Comparison of ENCODE assay signal across 9 cellular contexts in the genomic region with DNA sequence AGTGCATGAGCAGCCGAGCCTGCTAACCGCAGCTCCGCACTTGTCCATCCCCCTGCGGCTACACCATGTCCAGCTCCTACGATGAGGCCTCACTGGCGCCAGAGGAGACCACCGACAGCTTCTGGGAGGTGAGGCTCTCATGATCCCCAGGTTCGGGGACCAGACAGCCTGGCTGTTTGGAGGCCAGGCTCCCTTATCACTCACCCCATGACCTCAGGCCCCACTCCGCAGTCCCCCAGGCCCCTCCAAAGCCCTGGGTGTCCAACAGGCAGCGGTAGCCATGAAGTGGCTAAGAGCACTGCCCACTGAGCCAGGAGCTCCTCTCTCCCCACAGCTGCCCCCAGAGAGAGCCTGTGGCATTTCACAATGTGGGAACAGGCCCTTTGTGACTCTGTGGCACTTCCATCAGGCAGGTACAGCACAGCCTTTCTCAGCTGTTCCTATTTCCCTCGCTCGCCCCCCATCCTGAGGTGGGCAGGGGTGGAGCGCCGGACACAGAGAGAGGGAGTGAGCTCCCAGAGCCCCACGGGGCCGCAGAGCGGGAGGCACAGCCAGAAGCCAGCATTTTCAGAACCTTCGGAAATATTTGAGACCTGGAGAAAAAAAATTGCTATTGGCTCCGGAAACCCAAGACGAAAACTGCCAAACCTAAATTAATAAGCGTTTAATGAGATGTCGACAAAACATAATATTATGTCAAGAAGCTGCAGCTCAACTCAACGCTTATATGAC. TPM values are rescaled to one million over a fixed set of nuclear protein-coding genes. Genes with fewer than 3 reads are reported as not detected.
DNase-seq lines count a peak whose midpoint lies in the region; ATAC-seq and TF ChIP-seq lines count a peak whose summit lies in the region.
"Had no signal": no experiment of that assay in that cellular context is flagged by ENCODE, and none has a peak within 500 bp of the region (broad histone marks: within the 10 kb centered on the region; RNA-seq: fewer than 3 reads in every experiment).

No MANE protein-coding gene starts in this region.

- TF ChIP-seq CTCF in Caco-2 (IDR thresholded peaks at IDR 0.05; ENCODE audit: insufficient read depth in 1 of 2, low read depth in 1 of 2, low read length in 1 of 2, severe bottlenecking in 1 of 2, unreplicated experiment in 1 of 2) (no peak), Peyer's patch (IDR thresholded peaks at IDR 0.05) (no peak), gastroesophageal sphincter (IDR thresholded peaks at IDR 0.05) (no peak)

- ATAC-seq in gastroesophageal sphincter (peak; percentile 24), HG02571 (IDR thresholded peaks at IDR 0.05; ENCODE audit: unreplicated experiment) (no peak)

- H3K27me3 ChIP-seq in Caco-2 (replicated peaks; ENCODE audit: control insufficient read depth, insufficient read depth, low read length): no peaks in the 10 kb centered on the region
- no peaks in the 10 kb centered on the region for H3K27me3 ChIP-seq in Peyer's patch
- H3K27me3 ChIP-seq in gastroesophageal sphincter: no peaks in the 10 kb centered on the region
- H3K27me3 ChIP-seq in rectal smooth muscle tissue (ENCODE audit: control insufficient read depth, insufficient read depth, low read length): no peaks in the 10 kb centered on the region

- no peak overlapping the region for H3K27ac Mint-ChIP-seq in Caco-2 (ENCODE audit: unreplicated experiment)

- H3K36me3 Mint-ChIP-seq in Caco-2 (ENCODE audit: insufficient read depth, unreplicated experiment): peaks cover 5% of the 10 kb centered on the region

- no peaks in the 10 kb centered on the region for H3K27me3 Mint-ChIP-seq in Caco-2 (ENCODE audit: insufficient read depth, unreplicated experiment)

- H3K4me3 ChIP-seq in Caco-2 (ENCODE audit: low read depth, low read length) (no peak overlapping the region; the same call in 1 of the 2 replicates), Peyer's patch (peak overlapping the region in 3 of 4 donors; percentile 15 to 40 (median 33)), gastroesophageal sphincter (peak overlapping the region in 1 of 2 donors; percentile 37), rectal smooth muscle tissue (ENCODE audit: low read length) (no peak overlapping the region)

- H3K36me3 ChIP-seq in Caco-2 (ENCODE audit: control insufficient read depth, insufficient read depth, low read length): no peaks in the 10 kb centered on the region
- no peaks in the 10 kb centered on the region for H3K36me3 ChIP-seq in Peyer's patch
- H3K36me3 ChIP-seq in gastroesophageal sphincter: no peaks in the 10 kb centered on the region
- H3K36me3 ChIP-seq in rectal smooth muscle tissue (ENCODE audit: control insufficient read depth, insufficient read depth, low read length): no peaks in the 10 kb centered on the region

- no TSS peak for BruUV-seq in Caco-2 (replicated peaks; lab: Mats Ljungman, UMichigan)

- H3K9ac ChIP-seq in rectal smooth muscle tissue (ENCODE audit: low read length): no peak overlapping the region

- no peak for TF ChIP-seq EP300 in gastroesophageal sphincter (IDR thresholded peaks at IDR 0.05)

- H3K9me3 Mint-ChIP-seq in Caco-2 (ENCODE audit: unreplicated experiment): no peaks in the 10 kb centered on the region

- no peaks in the 10 kb centered on the region for H3K4me1 Mint-ChIP-seq in Caco-2 (ENCODE audit: low read depth, unreplicated experiment)

- H3K4me3 Mint-ChIP-seq in Caco-2 (ENCODE audit: unreplicated experiment): peak overlapping the region; percentile 57

- WGBS in gastroesophageal sphincter (ENCODE audit: low coverage in 1 of 2), 2 donors: 5 to 24% methylated on average over 5 to 10 of the region's 23 CpGs

- CTCF ChIA-PET in Caco-2 (lab: Charles Lee): interaction anchor here (1.1 to 1.6 kb wide), 3 partner anchors 20 to 83 kb away, joined by 3 to 6 read pairs (median 3); no protein-coding TSS in a partner anchor

- H3K4me1 ChIP-seq in Caco-2 (peaks cover 12% of the 10 kb centered on the region; the same call in 1 of the 2 replicates), Peyer's patch (peaks cover 0 to 10% (median 0%) of the 10 kb centered on the region in 4 donors), gastroesophageal sphincter (peaks cover 0 to 14% (median 11%) of the 10 kb centered on the region in 3 donors), rectal smooth muscle tissue (ENCODE audit: control insufficient read depth, insufficient read depth, low read length) (no peaks in the 10 kb centered on the region)

- DNase-seq in Caco-2: no peak
- DNase-seq in Peyer's patch: peak in 1 of 3 donors; percentile 45
- DNase-seq in stimulated activated naive CD4-positive, alpha-beta T cell (lab: John Stamatoyannopoulos, UW): no peak
- no peak for DNase-seq in activated CD8-positive, alpha-beta memory T cell treated with anti-CD3 and anti-CD28 coated beads for 24 hours
- DNase-seq in NCI-H2171 (lab: John Stamatoyannopoulos, UW): no peak

- TF ChIP-seq POLR2A in Peyer's patch (IDR thresholded peaks at IDR 0.05) (no peak), gastroesophageal sphincter (IDR thresholded peaks at IDR 0.05) (no peak)

- POLR2A ChIA-PET in Caco-2 (lab: Charles Lee): interaction anchor here (0.6 kb wide), 1 partner anchor 100 kb away, joined by 3 read pairs; no protein-coding TSS in a partner anchor

- intact Hi-C loops in Caco-2 (cut with micrococcal nuclease; ENCODE audit: unreplicated experiment): loop anchor here (10.0 kb wide), 1 partner anchor 62 kb away; the partner anchor contains the start of gene PACSIN1

- H3K27ac ChIP-seq in Peyer's patch (peak overlapping the region in 1 of 4 donors; percentile 63), gastroesophageal sphincter (peak overlapping the region in 3 of 4 donors; percentile 54 to 73 (median 72)), rectal smooth muscle tissue (ENCODE audit: low read depth, low read length) (peak overlapping the region; percentile 48)

- H3K9me3 ChIP-seq in Caco-2 (no peaks in the 10 kb centered on the region), Peyer's patch (no peaks in the 10 kb centered on the region), gastroesophageal sphincter (no peaks in the 10 kb centered on the region)

RNA-seq across cellular contexts. Expression of gene SPDEF, which starts 29.7 kb away (rescaled TPM):
- total RNA-seq in Caco-2 (2022) (0.67 and 0.77 TPM in 2 replicates), Peyer's patch (10 to 100 TPM; 29.7 to 58.7 (median 39.0) TPM), gastroesophageal sphincter (1 to 10 TPM in 1 of 4 donors, not detected in 3; 4.4 TPM)
- total RNA-seq: kidney epithelial cell had no signal

Comparison
In these comparisons a context has a peak if more than half of its experiments do, and no peak if none do; other contexts are left out.
1. H3K4me3 ChIP-seq: peak in Peyer's patch (3 of 4); none in Caco-2 (single experiment) and rectal smooth muscle tissue (single experiment).
2. RNA of gene SPDEF, which starts 29.7 kb away (total RNA-seq): 29.7 to 58.7 TPM in Peyer's patch; 0.67 to 0.77 TPM in Caco-2 and 4.4 TPM in gastroesophageal sphincter; every median in the first group is over 4 times any median in the second.